1 cellular context compared by ENCODE assay signal in the genomic region with DNA sequence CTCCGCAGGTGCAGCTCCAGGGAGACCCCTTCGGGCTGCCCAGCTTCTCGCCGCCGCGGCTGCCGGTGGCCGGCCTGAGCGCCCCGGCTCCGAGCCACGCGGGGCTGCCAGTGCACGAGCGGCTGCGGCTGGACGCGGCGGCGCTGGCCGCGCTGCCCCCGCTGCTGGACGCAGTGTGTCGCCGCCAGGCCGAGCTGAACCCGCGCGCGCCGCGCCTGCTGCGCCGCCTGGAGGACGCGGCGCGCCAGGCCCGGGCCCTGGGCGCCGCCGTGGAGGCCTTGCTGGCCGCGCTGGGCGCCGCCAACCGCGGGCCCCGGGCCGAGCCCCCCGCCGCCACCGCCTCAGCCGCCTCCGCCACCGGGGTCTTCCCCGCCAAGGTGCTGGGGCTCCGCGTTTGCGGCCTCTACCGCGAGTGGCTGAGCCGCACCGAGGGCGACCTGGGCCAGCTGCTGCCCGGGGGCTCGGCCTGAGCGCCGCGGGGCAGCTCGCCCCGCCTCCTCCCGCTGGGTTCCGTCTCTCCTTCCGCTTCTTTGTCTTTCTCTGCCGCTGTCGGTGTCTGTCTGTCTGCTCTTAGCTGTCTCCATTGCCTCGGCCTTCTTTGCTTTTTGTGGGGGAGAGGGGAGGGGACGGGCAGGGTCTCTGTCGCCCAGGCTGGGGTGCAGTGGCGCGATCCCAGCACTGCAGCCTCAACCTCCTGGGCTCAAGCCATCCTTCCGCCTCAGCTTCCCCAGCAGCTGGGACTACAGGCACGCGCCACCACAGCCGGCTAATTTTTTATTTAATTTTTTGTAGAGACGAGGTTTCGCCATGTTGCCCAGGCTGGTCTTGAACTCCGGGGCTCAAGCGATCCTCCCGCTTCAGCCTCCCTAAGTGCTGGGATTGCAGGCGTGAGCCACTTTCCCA.
TF ChIP-seq lines count a peak whose summit lies in the region.

No MANE protein-coding gene starts in this region.

TF ChIP-seq in HepG2, 621 proteins besides CTCF, POLR2A, EP300 and RAD21 (continued from another document and continues in another):
- TF ChIP-seq, protein P1, sequence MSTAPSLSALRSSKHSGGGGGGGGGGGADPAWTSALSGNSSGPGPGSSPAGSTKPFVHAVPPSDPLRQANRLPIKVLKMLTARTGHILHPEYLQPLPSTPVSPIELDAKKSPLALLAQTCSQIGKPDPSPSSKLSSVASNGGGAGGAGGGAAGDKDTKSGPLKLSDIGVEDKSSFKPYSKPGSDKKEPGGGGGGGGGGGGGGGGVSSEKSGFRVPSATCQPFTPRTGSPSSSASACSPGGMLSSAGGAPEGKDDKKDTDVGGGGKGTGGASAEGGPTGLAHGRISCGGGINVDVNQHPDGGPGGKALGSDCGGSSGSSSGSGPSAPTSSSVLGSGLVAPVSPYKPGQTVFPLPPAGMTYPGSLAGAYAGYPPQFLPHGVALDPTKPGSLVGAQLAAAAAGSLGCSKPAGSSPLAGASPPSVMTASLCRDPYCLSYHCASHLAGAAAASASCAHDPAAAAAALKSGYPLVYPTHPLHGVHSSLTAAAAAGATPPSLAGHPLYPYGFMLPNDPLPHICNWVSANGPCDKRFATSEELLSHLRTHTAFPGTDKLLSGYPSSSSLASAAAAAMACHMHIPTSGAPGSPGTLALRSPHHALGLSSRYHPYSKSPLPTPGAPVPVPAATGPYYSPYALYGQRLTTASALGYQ (CRISPR knock-in tag; IDR thresholded peaks at IDR 0.05), result no peak
- TF ChIP-seq, protein P2, sequence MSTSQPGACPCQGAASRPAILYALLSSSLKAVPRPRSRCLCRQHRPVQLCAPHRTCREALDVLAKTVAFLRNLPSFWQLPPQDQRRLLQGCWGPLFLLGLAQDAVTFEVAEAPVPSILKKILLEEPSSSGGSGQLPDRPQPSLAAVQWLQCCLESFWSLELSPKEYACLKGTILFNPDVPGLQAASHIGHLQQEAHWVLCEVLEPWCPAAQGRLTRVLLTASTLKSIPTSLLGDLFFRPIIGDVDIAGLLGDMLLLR (CRISPR knock-in tag; IDR thresholded peaks at IDR 0.05), result peak; percentile 76; the same call in 1 of the 2 replicates
- TF ChIP-seq, protein P3, sequence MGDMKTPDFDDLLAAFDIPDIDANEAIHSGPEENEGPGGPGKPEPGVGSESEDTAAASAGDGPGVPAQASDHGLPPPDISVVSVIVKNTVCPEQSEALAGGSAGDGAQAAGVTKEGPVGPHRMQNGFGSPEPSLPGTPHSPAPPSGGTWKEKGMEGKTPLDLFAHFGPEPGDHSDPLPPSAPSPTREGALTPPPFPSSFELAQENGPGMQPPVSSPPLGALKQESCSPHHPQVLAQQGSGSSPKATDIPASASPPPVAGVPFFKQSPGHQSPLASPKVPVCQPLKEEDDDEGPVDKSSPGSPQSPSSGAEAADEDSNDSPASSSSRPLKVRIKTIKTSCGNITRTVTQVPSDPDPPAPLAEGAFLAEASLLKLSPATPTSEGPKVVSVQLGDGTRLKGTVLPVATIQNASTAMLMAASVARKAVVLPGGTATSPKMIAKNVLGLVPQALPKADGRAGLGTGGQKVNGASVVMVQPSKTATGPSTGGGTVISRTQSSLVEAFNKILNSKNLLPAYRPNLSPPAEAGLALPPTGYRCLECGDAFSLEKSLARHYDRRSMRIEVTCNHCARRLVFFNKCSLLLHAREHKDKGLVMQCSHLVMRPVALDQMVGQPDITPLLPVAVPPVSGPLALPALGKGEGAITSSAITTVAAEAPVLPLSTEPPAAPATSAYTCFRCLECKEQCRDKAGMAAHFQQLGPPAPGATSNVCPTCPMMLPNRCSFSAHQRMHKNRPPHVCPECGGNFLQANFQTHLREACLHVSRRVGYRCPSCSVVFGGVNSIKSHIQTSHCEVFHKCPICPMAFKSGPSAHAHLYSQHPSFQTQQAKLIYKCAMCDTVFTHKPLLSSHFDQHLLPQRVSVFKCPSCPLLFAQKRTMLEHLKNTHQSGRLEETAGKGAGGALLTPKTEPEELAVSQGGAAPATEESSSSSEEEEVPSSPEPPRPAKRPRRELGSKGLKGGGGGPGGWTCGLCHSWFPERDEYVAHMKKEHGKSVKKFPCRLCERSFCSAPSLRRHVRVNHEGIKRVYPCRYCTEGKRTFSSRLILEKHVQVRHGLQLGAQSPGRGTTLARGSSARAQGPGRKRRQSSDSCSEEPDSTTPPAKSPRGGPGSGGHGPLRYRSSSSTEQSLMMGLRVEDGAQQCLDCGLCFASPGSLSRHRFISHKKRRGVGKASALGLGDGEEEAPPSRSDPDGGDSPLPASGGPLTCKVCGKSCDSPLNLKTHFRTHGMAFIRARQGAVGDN (CRISPR knock-in tag; IDR thresholded peaks at IDR 0.05), result peak; percentile 61
- TF ChIP-seq FOXO1 (CRISPR knock-in tag; IDR thresholded peaks at IDR 0.05), result no peak
- TF ChIP-seq ZNF605 (CRISPR knock-in tag; IDR thresholded peaks at IDR 0.05), result no peak
- TF ChIP-seq, protein P4, sequence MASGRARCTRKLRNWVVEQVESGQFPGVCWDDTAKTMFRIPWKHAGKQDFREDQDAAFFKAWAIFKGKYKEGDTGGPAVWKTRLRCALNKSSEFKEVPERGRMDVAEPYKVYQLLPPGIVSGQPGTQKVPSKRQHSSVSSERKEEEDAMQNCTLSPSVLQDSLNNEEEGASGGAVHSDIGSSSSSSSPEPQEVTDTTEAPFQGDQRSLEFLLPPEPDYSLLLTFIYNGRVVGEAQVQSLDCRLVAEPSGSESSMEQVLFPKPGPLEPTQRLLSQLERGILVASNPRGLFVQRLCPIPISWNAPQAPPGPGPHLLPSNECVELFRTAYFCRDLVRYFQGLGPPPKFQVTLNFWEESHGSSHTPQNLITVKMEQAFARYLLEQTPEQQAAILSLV (CRISPR knock-in tag; IDR thresholded peaks at IDR 0.05; ENCODE audit: borderline replicate concordance), result peak; percentile 31; the same call in 1 of the 2 replicates
- peak; percentile 34; the same call in 1 of the 2 replicates for TF ChIP-seq BHLHE40 (IDR thresholded peaks at IDR 0.05; ENCODE audit: low read length)
- 0 out of 2 replicates have a peak, but pooled peaks have one; percentile 36 for TF ChIP-seq DMAP1 (CRISPR knock-in tag; IDR thresholded peaks at IDR 0.05)
- 0 out of 2 replicates have a peak, but pooled peaks have one; percentile 19 for TF ChIP-seq ZSCAN21 (CRISPR knock-in tag; IDR thresholded peaks at IDR 0.05; ENCODE audit: borderline replicate concordance)
- no peak for TF ChIP-seq RBAK (CRISPR knock-in tag; IDR thresholded peaks at IDR 0.05)
- TF ChIP-seq GABPB1 (CRISPR knock-in tag; IDR thresholded peaks at IDR 0.05), result peak; percentile 65
- no peak for TF ChIP-seq KLF13 (CRISPR knock-in tag; IDR thresholded peaks at IDR 0.05)
- no peak; the same call in 1 of the 2 replicates for TF ChIP-seq TAF1 (CRISPR knock-in tag; IDR thresholded peaks at IDR 0.05)
- TF ChIP-seq PRPF4 (IDR thresholded peaks at IDR 0.05; ENCODE audit: low read depth, low read length, poor library complexity, severe bottlenecking), result no peak
- TF ChIP-seq, protein P5, sequence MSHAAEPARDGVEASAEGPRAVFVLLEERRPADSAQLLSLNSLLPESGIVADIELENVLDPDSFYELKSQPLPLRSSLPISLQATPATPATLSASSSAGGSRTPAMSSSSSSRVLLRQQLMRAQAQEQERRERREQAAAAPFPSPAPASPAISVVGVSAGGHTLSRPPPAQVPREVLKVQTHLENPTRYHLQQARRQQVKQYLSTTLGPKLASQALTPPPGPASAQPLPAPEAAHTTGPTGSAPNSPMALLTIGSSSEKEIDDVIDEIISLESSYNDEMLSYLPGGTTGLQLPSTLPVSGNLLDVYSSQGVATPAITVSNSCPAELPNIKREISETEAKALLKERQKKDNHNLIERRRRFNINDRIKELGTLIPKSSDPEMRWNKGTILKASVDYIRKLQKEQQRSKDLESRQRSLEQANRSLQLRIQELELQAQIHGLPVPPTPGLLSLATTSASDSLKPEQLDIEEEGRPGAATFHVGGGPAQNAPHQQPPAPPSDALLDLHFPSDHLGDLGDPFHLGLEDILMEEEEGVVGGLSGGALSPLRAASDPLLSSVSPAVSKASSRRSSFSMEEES (CRISPR knock-in tag; IDR thresholded peaks at IDR 0.05), result no peak
- TF ChIP-seq, protein P6, sequence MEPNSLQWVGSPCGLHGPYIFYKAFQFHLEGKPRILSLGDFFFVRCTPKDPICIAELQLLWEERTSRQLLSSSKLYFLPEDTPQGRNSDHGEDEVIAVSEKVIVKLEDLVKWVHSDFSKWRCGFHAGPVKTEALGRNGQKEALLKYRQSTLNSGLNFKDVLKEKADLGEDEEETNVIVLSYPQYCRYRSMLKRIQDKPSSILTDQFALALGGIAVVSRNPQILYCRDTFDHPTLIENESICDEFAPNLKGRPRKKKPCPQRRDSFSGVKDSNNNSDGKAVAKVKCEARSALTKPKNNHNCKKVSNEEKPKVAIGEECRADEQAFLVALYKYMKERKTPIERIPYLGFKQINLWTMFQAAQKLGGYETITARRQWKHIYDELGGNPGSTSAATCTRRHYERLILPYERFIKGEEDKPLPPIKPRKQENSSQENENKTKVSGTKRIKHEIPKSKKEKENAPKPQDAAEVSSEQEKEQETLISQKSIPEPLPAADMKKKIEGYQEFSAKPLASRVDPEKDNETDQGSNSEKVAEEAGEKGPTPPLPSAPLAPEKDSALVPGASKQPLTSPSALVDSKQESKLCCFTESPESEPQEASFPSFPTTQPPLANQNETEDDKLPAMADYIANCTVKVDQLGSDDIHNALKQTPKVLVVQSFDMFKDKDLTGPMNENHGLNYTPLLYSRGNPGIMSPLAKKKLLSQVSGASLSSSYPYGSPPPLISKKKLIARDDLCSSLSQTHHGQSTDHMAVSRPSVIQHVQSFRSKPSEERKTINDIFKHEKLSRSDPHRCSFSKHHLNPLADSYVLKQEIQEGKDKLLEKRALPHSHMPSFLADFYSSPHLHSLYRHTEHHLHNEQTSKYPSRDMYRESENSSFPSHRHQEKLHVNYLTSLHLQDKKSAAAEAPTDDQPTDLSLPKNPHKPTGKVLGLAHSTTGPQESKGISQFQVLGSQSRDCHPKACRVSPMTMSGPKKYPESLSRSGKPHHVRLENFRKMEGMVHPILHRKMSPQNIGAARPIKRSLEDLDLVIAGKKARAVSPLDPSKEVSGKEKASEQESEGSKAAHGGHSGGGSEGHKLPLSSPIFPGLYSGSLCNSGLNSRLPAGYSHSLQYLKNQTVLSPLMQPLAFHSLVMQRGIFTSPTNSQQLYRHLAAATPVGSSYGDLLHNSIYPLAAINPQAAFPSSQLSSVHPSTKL (CRISPR knock-in tag; IDR thresholded peaks at IDR 0.05), result no peak
- TF ChIP-seq MTA1 (CRISPR knock-in tag; IDR thresholded peaks at IDR 0.05; ENCODE audit: borderline replicate concordance), result peak; percentile 29; the same call in 1 of the 2 replicates
- TF ChIP-seq CREM (IDR thresholded peaks at IDR 0.05), result no peak
- TF ChIP-seq CREM (CRISPR knock-in tag; IDR thresholded peaks at IDR 0.05), result no peak
- TF ChIP-seq MTF1 (CRISPR knock-in tag; IDR thresholded peaks at IDR 0.05), result no peak
- TF ChIP-seq NRL (CRISPR knock-in tag; IDR thresholded peaks at IDR 0.05; ENCODE audit: borderline replicate concordance), result peak; percentile 86
- no peak for TF ChIP-seq ZNF570 (CRISPR knock-in tag; IDR thresholded peaks at IDR 0.05; ENCODE audit: borderline replicate concordance)
- TF ChIP-seq PTBP1 (IDR thresholded peaks at IDR 0.05; ENCODE audit: low read depth, low read length, poor library complexity, severe bottlenecking), result no peak
- TF ChIP-seq NCOA5 (CRISPR knock-in tag; IDR thresholded peaks at IDR 0.05), result no peak
- TF ChIP-seq SSRP1 (CRISPR knock-in tag; IDR thresholded peaks at IDR 0.05), result 0 out of 2 replicates have a peak, but pooled peaks have one; percentile 51
- no peak for TF ChIP-seq ZMYM4 (CRISPR knock-in tag; IDR thresholded peaks at IDR 0.05)
- TF ChIP-seq HNRNPLL (IDR thresholded peaks at IDR 0.05; ENCODE audit: low read depth, low read length, poor library complexity, severe bottlenecking), result peak; percentile 15
- TF ChIP-seq MXI1 (IDR thresholded peaks at IDR 0.05; ENCODE audit: borderline replicate concordance, low read depth, low read length), result peak; percentile 58; the same call in 2 of the 3 replicates
- no peak for TF ChIP-seq ZNF34 (CRISPR knock-in tag; IDR thresholded peaks at IDR 0.05; ENCODE audit: borderline replicate concordance)
- 0 out of 2 replicates have a peak, but pooled peaks have one; percentile 60 for TF ChIP-seq SP4 (CRISPR knock-in tag; IDR thresholded peaks at IDR 0.05)
- TF ChIP-seq, protein P7, sequence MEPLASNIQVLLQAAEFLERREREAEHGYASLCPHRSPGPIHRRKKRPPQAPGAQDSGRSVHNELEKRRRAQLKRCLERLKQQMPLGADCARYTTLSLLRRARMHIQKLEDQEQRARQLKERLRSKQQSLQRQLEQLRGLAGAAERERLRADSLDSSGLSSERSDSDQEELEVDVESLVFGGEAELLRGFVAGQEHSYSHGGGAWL (CRISPR knock-in tag; IDR thresholded peaks at IDR 0.05), result no peak; the same call in 1 of the 2 replicates
- TF ChIP-seq ZNF546 (CRISPR knock-in tag; conservative IDR thresholded peaks at IDR 0.05), result no peak
- TF ChIP-seq ZBTB20 (CRISPR knock-in tag; IDR thresholded peaks at IDR 0.05; ENCODE audit: borderline replicate concordance, low read depth), result no peak
- no peak for TF ChIP-seq FOSL1 (CRISPR knock-in tag; IDR thresholded peaks at IDR 0.05; ENCODE audit: borderline replicate concordance)
- TF ChIP-seq, protein P8, sequence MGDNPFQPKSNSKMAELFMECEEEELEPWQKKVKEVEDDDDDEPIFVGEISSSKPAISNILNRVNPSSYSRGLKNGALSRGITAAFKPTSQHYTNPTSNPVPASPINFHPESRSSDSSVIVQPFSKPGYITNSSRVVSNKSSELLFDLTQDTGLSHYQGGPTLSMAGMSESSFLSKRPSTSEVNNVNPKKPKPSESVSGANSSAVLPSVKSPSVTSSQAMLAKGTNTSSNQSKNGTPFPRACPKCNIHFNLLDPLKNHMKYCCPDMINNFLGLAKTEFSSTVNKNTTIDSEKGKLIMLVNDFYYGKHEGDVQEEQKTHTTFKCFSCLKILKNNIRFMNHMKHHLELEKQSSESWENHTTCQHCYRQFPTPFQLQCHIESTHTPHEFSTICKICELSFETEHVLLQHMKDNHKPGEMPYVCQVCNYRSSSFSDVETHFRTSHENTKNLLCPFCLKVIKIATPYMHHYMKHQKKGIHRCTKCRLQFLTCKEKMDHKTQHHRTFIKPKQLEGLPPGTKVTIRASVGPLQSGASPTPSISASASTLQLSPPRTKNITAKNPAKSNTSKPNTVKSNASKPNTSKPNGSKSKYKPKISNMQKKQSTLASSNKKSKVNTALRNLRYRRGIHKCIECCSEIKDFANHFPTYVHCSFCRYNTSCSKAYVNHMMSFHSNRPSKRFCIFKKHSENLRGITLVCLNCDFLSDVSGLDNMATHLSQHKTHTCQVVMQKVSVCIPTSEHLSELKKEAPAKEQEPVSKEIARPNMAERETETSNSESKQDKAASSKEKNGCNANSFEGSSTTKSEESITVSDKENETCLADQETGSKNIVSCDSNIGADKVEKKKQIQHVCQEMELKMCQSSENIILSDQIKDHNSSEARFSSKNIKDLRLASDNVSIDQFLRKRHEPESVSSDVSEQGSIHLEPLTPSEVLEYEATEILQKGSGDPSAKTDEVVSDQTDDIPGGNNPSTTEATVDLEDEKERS (CRISPR knock-in tag; IDR thresholded peaks at IDR 0.05), result 0 out of 2 replicates have a peak, but pooled peaks have one; percentile 21
- TF ChIP-seq YEATS4 (CRISPR knock-in tag; IDR thresholded peaks at IDR 0.05; ENCODE audit: borderline replicate concordance), result peak; percentile 47; the same call in 1 of the 2 replicates
- TF ChIP-seq, protein P9, sequence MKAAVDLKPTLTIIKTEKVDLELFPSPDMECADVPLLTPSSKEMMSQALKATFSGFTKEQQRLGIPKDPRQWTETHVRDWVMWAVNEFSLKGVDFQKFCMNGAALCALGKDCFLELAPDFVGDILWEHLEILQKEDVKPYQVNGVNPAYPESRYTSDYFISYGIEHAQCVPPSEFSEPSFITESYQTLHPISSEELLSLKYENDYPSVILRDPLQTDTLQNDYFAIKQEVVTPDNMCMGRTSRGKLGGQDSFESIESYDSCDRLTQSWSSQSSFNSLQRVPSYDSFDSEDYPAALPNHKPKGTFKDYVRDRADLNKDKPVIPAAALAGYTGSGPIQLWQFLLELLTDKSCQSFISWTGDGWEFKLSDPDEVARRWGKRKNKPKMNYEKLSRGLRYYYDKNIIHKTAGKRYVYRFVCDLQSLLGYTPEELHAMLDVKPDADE (CRISPR knock-in tag; IDR thresholded peaks at IDR 0.05), result no peak
- TF ChIP-seq ZNF460 (CRISPR knock-in tag; IDR thresholded peaks at IDR 0.05; ENCODE audit: borderline replicate concordance), result peak; percentile 65
- TF ChIP-seq SKI (IDR thresholded peaks at IDR 0.05; ENCODE audit: partially characterized antibody), result peak; percentile 25
